Comparison of ENCODE assay signal across 9 cellular contexts in the genomic region with DNA sequence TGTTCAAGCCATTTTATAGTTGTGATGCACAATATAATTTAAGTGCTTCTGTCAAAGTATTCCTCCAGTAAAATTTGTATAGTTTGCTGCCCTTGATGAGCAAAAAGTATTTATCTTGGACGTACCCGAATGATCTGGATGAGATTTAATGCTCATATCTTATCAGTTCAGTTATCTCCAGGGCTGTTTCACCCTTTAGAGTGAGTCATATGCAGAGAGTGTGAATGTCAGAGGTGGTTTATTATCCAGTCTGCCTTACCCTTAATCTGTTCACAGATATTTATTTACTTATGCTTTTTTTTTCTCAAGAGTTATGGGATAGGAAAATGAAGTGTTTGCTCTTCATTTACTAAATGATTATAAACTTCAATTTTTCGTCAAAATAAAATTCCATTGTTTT. TPM values are rescaled to one million over a fixed set of nuclear protein-coding genes. Genes with fewer than 3 reads are reported as not detected.
"Had no signal": no experiment of that assay in that cellular context is flagged by ENCODE, and none has a peak within 500 bp of the region (broad histone marks: within the 10 kb centered on the region; RNA-seq: fewer than 3 reads in every experiment).

No MANE protein-coding gene starts in this region.

RNA-seq across cellular contexts. Expression of a gene that starts 26.6 kb away (rescaled TPM):
- total RNA-seq: LHCN-M2, MCF 10A, NCI-H460, OCI-LY7, PC-9, Right ventricle myocardium superior, T-cell had no signal
- polyA plus RNA-seq: SK-N-SH had no signal

RNA-seq across cellular contexts. Expression of a gene that starts 45.4 kb away (rescaled TPM):
- total RNA-seq: LHCN-M2, MCF 10A, NCI-H460, OCI-LY7, Right ventricle myocardium superior, T-cell had no signal
- polyA plus RNA-seq: SK-N-SH had no signal

RNA-seq across cellular contexts. Expression of a gene that starts 47.2 kb away (rescaled TPM):
- total RNA-seq: LHCN-M2, MCF 10A, NCI-H460, OCI-LY7, PC-9, Right ventricle myocardium superior, SJSA1, T-cell had no signal
- polyA plus RNA-seq: SK-N-SH had no signal
